In the genomic region with DNA sequence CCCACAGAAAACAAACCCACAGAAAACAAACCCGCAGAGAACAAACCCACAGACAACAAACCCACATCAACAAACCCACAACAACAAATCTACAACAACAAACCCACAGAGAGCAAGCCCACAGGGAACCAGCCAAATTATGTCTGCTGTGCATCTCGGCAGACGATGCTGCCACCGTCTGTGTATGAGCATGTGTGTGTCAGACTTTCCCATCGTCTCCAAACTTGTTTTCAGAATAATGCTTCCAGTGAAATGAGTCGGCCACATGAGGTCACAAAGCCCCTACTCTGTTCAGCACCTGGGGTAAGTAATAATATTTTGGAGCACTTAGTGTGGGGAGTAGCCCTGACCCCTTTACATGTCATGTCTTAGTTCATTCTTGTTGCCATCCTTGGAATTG, we compare ENCODE assay signal across 8 cellular contexts.
A peak's percentile ranks its signal among the peaks of the same experiment; 100 is the strongest.
DNase-seq lines count a peak whose midpoint lies in the region; ATAC-seq and TF ChIP-seq lines count a peak whose summit lies in the region.
"Not testable (repeated sequence)": the region's sequence is repeated elsewhere in the genome, so short reads cannot be mapped to it uniquely, and the experiment has no call there.

No MANE protein-coding gene starts in this region.

- POLR2A ChIA-PET in T-cell (lab: Charles Lee) = not testable (repeated sequence)

- not testable (repeated sequence) for H3K4me1 Mint-ChIP-seq in CD4-positive, CD25-positive, alpha-beta regulatory T cell; T-cell; activated CD4-positive, alpha-beta T cell treated with anti-CD3 and anti-CD28 coated beads, Interleukin-2, amount 10 ng/mL, durations not matched to agents 24 days and 14 days; activated T-cell treated with anti-CD3 and anti-CD28 coated beads, Interleukin-2, amount 50 U/mL, for 24 hours (ENCODE audit: low read depth); activated naive CD4-positive, alpha-beta T cell treated with anti-CD3 and anti-CD28 coated beads, Interleukin-2, amount 50 U/mL, for 24 hours; central memory CD8-positive, alpha-beta T cell; natural killer cell
- H3K4me1 Mint-ChIP-seq in stimulated activated naive CD8-positive, alpha-beta T cell treated with anti-CD3 and anti-CD28 coated beads, Interleukin-15, amount 100 ng/mL, for 72 hours = peaks cover 10% of the 10 kb centered on the region

- H3K4me3 Mint-ChIP-seq in CD4-positive, CD25-positive, alpha-beta regulatory T cell; activated CD4-positive, alpha-beta T cell treated with anti-CD3 and anti-CD28 coated beads, Interleukin-2, amount 10 ng/mL, durations not matched to agents 24 days and 14 days; activated naive CD4-positive, alpha-beta T cell treated with anti-CD3 and anti-CD28 coated beads, Interleukin-2, amount 50 U/mL, for 24 hours: not testable (repeated sequence)
- H3K4me3 Mint-ChIP-seq in T-cell (peak overlapping the region in 1 of 3 donors; percentile 22), natural killer cell (peak overlapping the region; percentile 84)
- H3K4me3 Mint-ChIP-seq in activated T-cell treated with anti-CD3 and anti-CD28 coated beads, Interleukin-2, amount 50 U/mL, for 24 hours = peak overlapping the region; percentile 25
- H3K4me3 Mint-ChIP-seq in central memory CD8-positive, alpha-beta T cell = peak overlapping the region; percentile 74
- H3K4me3 Mint-ChIP-seq in stimulated activated naive CD8-positive, alpha-beta T cell treated with anti-CD3 and anti-CD28 coated beads, Interleukin-15, amount 100 ng/mL, for 72 hours = peak overlapping the region in 1 of 2 donors; percentile 38

- H3K4me3 ChIP-seq in CD4-positive, CD25-positive, alpha-beta regulatory T cell (ENCODE audit: low read depth, low read length) = not testable (repeated sequence)

- DNase-seq in CD4-positive, CD25-positive, alpha-beta regulatory T cell; T-cell; activated CD4-positive, alpha-beta T cell treated with anti-CD3 and anti-CD28 coated beads, Interleukin-2, amount 10 ng/mL, durations not matched to agents 24 days and 14 days; activated T-cell treated with anti-CD3 and anti-CD28 coated beads, Interleukin-2, amount 50 U/mL, for 24 hours; central memory CD8-positive, alpha-beta T cell (ENCODE audit: low spot score in 2 of 2); natural killer cell; stimulated activated naive CD8-positive, alpha-beta T cell treated with anti-CD3 and anti-CD28 coated beads, Interleukin-15, amount 100 ng/mL, for 72 hours: not testable (repeated sequence)

- H3K9me3 ChIP-seq in CD4-positive, CD25-positive, alpha-beta regulatory T cell (ENCODE audit: control insufficient read depth in 2 of 2, low read length in 2 of 2) = not testable (repeated sequence)

- not testable (repeated sequence) for H3K4me1 ChIP-seq in CD4-positive, CD25-positive, alpha-beta regulatory T cell (ENCODE audit: control insufficient read depth, insufficient read depth, low read length, poor library complexity, severe bottlenecking)

- not testable (repeated sequence) for H3K36me3 Mint-ChIP-seq in CD4-positive, CD25-positive, alpha-beta regulatory T cell; T-cell; activated CD4-positive, alpha-beta T cell treated with anti-CD3 and anti-CD28 coated beads, Interleukin-2, amount 10 ng/mL, durations not matched to agents 24 days and 14 days (ENCODE audit: low read depth); activated T-cell treated with anti-CD3 and anti-CD28 coated beads, Interleukin-2, amount 50 U/mL, for 24 hours (ENCODE audit: low read depth); activated naive CD4-positive, alpha-beta T cell treated with anti-CD3 and anti-CD28 coated beads, Interleukin-2, amount 50 U/mL, for 24 hours; central memory CD8-positive, alpha-beta T cell (ENCODE audit: insufficient read depth); natural killer cell

- intact Hi-C loops in activated CD4-positive, alpha-beta T cell treated with anti-CD3 and anti-CD28 coated beads, Interleukin-2, amount 10 ng/mL, durations not matched to agents 24 days and 14 days (cut with micrococcal nuclease); natural killer cell (cut with micrococcal nuclease): not testable (repeated sequence)

- H3K27me3 ChIP-seq in CD4-positive, CD25-positive, alpha-beta regulatory T cell (ENCODE audit: control insufficient read depth, insufficient read depth, low read length) = not testable (repeated sequence)

- CTCF ChIA-PET in T-cell (lab: Charles Lee) = not testable (repeated sequence)

- not testable (repeated sequence) for H3K27ac ChIP-seq in CD4-positive, CD25-positive, alpha-beta regulatory T cell (ENCODE audit: insufficient read depth, low read length, poor library complexity, severe bottlenecking)

- not testable (repeated sequence) for H3K36me3 ChIP-seq in CD4-positive, CD25-positive, alpha-beta regulatory T cell (ENCODE audit: control insufficient read depth, insufficient read depth, low read length)

- not testable (repeated sequence) for H3K9me3 Mint-ChIP-seq in CD4-positive, CD25-positive, alpha-beta regulatory T cell; T-cell; activated CD4-positive, alpha-beta T cell treated with anti-CD3 and anti-CD28 coated beads, Interleukin-2, amount 10 ng/mL, durations not matched to agents 24 days and 14 days; activated T-cell treated with anti-CD3 and anti-CD28 coated beads, Interleukin-2, amount 50 U/mL, for 24 hours; activated naive CD4-positive, alpha-beta T cell treated with anti-CD3 and anti-CD28 coated beads, Interleukin-2, amount 50 U/mL, for 24 hours; central memory CD8-positive, alpha-beta T cell; natural killer cell; stimulated activated naive CD8-positive, alpha-beta T cell treated with anti-CD3 and anti-CD28 coated beads, Interleukin-15, amount 100 ng/mL, for 72 hours

- TF ChIP-seq CTCF in natural killer cell (IDR thresholded peaks at IDR 0.05) = not testable (repeated sequence)

- not testable (repeated sequence) for H3K27me3 Mint-ChIP-seq in CD4-positive, CD25-positive, alpha-beta regulatory T cell; T-cell; activated CD4-positive, alpha-beta T cell treated with anti-CD3 and anti-CD28 coated beads, Interleukin-2, amount 10 ng/mL, durations not matched to agents 24 days and 14 days; activated T-cell treated with anti-CD3 and anti-CD28 coated beads, Interleukin-2, amount 50 U/mL, for 24 hours; activated naive CD4-positive, alpha-beta T cell treated with anti-CD3 and anti-CD28 coated beads, Interleukin-2, amount 50 U/mL, for 24 hours; central memory CD8-positive, alpha-beta T cell; natural killer cell (ENCODE audit: low read depth in 2 of 2); stimulated activated naive CD8-positive, alpha-beta T cell treated with anti-CD3 and anti-CD28 coated beads, Interleukin-15, amount 100 ng/mL, for 72 hours

- not testable (repeated sequence) for ATAC-seq in CD4-positive, CD25-positive, alpha-beta regulatory T cell (ENCODE audit: low read depth in 2 of 2)
- peak in 1 of 4 experiments; percentile 52 for ATAC-seq in T-cell (replicated peaks in 1 of 4)
- peak; percentile 79 for ATAC-seq in central memory CD8-positive, alpha-beta T cell (replicated peaks; ENCODE audit: extremely low read depth, poor library complexity, severe bottlenecking)
- peak; percentile 31 to 67 (median 49) for ATAC-seq in natural killer cell
- peak; percentile 46 for ATAC-seq in stimulated activated naive CD8-positive, alpha-beta T cell treated with anti-CD3 and anti-CD28 coated beads, Interleukin-15, amount 100 ng/mL, for 72 hours

- H3K27ac Mint-ChIP-seq in CD4-positive, CD25-positive, alpha-beta regulatory T cell = peak overlapping the region in 2 of 3 donors; percentile 45 to 75
- H3K27ac Mint-ChIP-seq in T-cell (peak overlapping the region; percentile 91 to 93), natural killer cell (peak overlapping the region; percentile 93 to 95)
- peak overlapping the region; percentile 81 for H3K27ac Mint-ChIP-seq in activated CD4-positive, alpha-beta T cell treated with anti-CD3 and anti-CD28 coated beads, Interleukin-2, amount 10 ng/mL, durations not matched to agents 24 days and 14 days
- H3K27ac Mint-ChIP-seq in activated T-cell treated with anti-CD3 and anti-CD28 coated beads, Interleukin-2, amount 50 U/mL, for 24 hours = peak overlapping the region; percentile 89
- peak overlapping the region; percentile 81 for H3K27ac Mint-ChIP-seq in activated naive CD4-positive, alpha-beta T cell treated with anti-CD3 and anti-CD28 coated beads, Interleukin-2, amount 50 U/mL, for 24 hours
- H3K27ac Mint-ChIP-seq in central memory CD8-positive, alpha-beta T cell (ENCODE audit: low read depth) = peak overlapping the region; percentile 99
- H3K27ac Mint-ChIP-seq in stimulated activated naive CD8-positive, alpha-beta T cell treated with anti-CD3 and anti-CD28 coated beads, Interleukin-15, amount 100 ng/mL, for 72 hours = peak overlapping the region; percentile 47 to 93
